In genomic region chr4:137663376-137664054, GRCh38 we compare ENCODE assay signal across 13 cellular contexts.
DNase-seq lines count a peak whose midpoint lies in the region; ATAC-seq and TF ChIP-seq lines count a peak whose summit lies in the region.
"Had no signal": no experiment of that assay in that cellular context is flagged by ENCODE, and none has a peak within 500 bp of the region (broad histone marks: within the 10 kb centered on the region; RNA-seq: fewer than 3 reads in every experiment).

No MANE protein-coding gene starts in this region.

- H3K4me3 Mint-ChIP-seq in activated CD8-positive, alpha-beta T cell treated with anti-CD3 and anti-CD28 coated beads for 36 hours, result no peak overlapping the region
- H3K4me3 Mint-ChIP-seq: activated T-helper 17 cell treated with anti-CD3 and anti-CD28 coated beads, Interleukin-2, amount 50 U/mL, for 72 hours had no signal

- H3K27ac ChIP-seq in colonic mucosa, result peak overlapping the region; percentile 34
- peak overlapping the region; percentile 83 for H3K27ac ChIP-seq in mesodermal cell (ENCODE audit: low read depth, low read length, severe bottlenecking)
- H3K27ac ChIP-seq: C4-2B had no signal

- H3K4me3 ChIP-seq in colonic mucosa, result no peak overlapping the region
- no peak overlapping the region for H3K4me3 ChIP-seq in mesodermal cell (ENCODE audit: extremely low read depth, insufficient read depth, low read length, poor library complexity, severe bottlenecking)
- H3K4me3 ChIP-seq in skeletal muscle satellite cell (ENCODE audit: low read length), result no peak overlapping the region

- H3K9ac ChIP-seq in colonic mucosa (ENCODE audit: low read depth in 2 of 2, low read length in 2 of 2) (no peak overlapping the region), skeletal muscle satellite cell (ENCODE audit: low read depth, low read length) (peak overlapping the region; percentile 54)

- no peak for ATAC-seq in activated CD8-positive, alpha-beta T cell treated with anti-CD3 and anti-CD28 coated beads for 36 hours
- ATAC-seq in HG03520 (IDR thresholded peaks at IDR 0.05; ENCODE audit: unreplicated experiment) (no peak), HG02852 (IDR thresholded peaks at IDR 0.05; ENCODE audit: unreplicated experiment) (no peak)
- ATAC-seq: activated T-helper 17 cell treated with anti-CD3 and anti-CD28 coated beads, Interleukin-2, amount 50 U/mL, for 72 hours had no signal

- no peaks in the 10 kb centered on the region for H3K4me1 Mint-ChIP-seq in activated CD8-positive, alpha-beta T cell treated with anti-CD3 and anti-CD28 coated beads for 36 hours (ENCODE audit: low read depth)
- H3K4me1 Mint-ChIP-seq: activated T-helper 17 cell treated with anti-CD3 and anti-CD28 coated beads, Interleukin-2, amount 50 U/mL, for 72 hours had no signal

- H3K9me3 ChIP-seq in colonic mucosa (no peaks in the 10 kb centered on the region), mesodermal cell (ENCODE audit: control insufficient read depth, low read length) (peaks cover 9% of the 10 kb centered on the region), skeletal muscle satellite cell (replicated peaks; ENCODE audit: low read length) (no peaks in the 10 kb centered on the region)

- intact Hi-C loops in colonic mucosa (cut with DNase I), result no loop called here
- intact Hi-C loops in activated CD8-positive, alpha-beta T cell treated with anti-CD3 and anti-CD28 coated beads for 36 hours (cut with micrococcal nuclease), result no loop called here

- POLR2A ChIA-PET in activated CD8-positive, alpha-beta T cell treated with anti-CD3 and anti-CD28 coated beads for 36 hours (lab: Charles Lee), result no interaction called here

- no peaks in the 10 kb centered on the region for H3K27me3 Mint-ChIP-seq in activated CD8-positive, alpha-beta T cell treated with anti-CD3 and anti-CD28 coated beads for 36 hours
- H3K27me3 Mint-ChIP-seq: activated T-helper 17 cell treated with anti-CD3 and anti-CD28 coated beads, Interleukin-2, amount 50 U/mL, for 72 hours had no signal

- CTCF ChIA-PET in activated CD8-positive, alpha-beta T cell treated with anti-CD3 and anti-CD28 coated beads for 36 hours (lab: Charles Lee), result interaction anchor here (1.1 kb wide), 1 partner anchor 9 kb away, joined by 3 read pairs; no protein-coding TSS in a partner anchor

- H3K36me3 Mint-ChIP-seq in activated CD8-positive, alpha-beta T cell treated with anti-CD3 and anti-CD28 coated beads for 36 hours (ENCODE audit: low read depth), result no peaks in the 10 kb centered on the region

- DNase-seq in OCI-M1 (lab: John Stamatoyannopoulos, UW) (peak; percentile 41), colonic mucosa (no peak), AG20443 (ENCODE audit: low spot score) (no peak)
- no peak for DNase-seq in activated CD8-positive, alpha-beta T cell treated with anti-CD3 and anti-CD28 coated beads for 36 hours
- DNase-seq: activated CD4-positive, alpha-beta T cell treated with anti-CD3 and anti-CD28 coated beads, Interleukin-2, amount 50 U/mL, for 1 hour; GOT3; NCI-H345 had no signal

- 80 to 100% methylated on average over 3 to 4 of the region's 5 CpGs for WGBS in mesodermal cell (ENCODE audit: insufficient coverage in 2 of 2), 2 experiments

- no peaks in the 10 kb centered on the region for H3K4me1 ChIP-seq in colonic mucosa
- H3K4me1 ChIP-seq in mesodermal cell (ENCODE audit: control insufficient read depth, insufficient read depth, low read length, poor library complexity, severe bottlenecking), result peaks cover 16% of the 10 kb centered on the region
- peaks cover 43% of the 10 kb centered on the region for H3K4me1 ChIP-seq in skeletal muscle satellite cell (ENCODE audit: control insufficient read depth, insufficient read depth, low read length)

- H3K36me3 ChIP-seq in colonic mucosa (no peaks in the 10 kb centered on the region), mesodermal cell (ENCODE audit: control insufficient read depth, insufficient read depth, low read length) (no peaks in the 10 kb centered on the region), skeletal muscle satellite cell (ENCODE audit: insufficient read depth, low read length) (no peaks in the 10 kb centered on the region)

- H3K4me2 ChIP-seq in skeletal muscle satellite cell (ENCODE audit: low read length), result peak overlapping the region; percentile 64

- H3K9me3 Mint-ChIP-seq in activated CD8-positive, alpha-beta T cell treated with anti-CD3 and anti-CD28 coated beads for 36 hours, result no peaks in the 10 kb centered on the region

- H3K27me3 ChIP-seq in colonic mucosa, result no peaks in the 10 kb centered on the region
- H3K27me3 ChIP-seq in skeletal muscle satellite cell (ENCODE audit: control insufficient read depth, insufficient read depth, low read length), result no peaks in the 10 kb centered on the region

- no peak for TF ChIP-seq CTCF in colonic mucosa (IDR thresholded peaks at IDR 0.05)
- no peak for TF ChIP-seq CTCF in activated CD8-positive, alpha-beta T cell treated with anti-CD3 and anti-CD28 coated beads for 36 hours (IDR thresholded peaks at IDR 0.05)

- H3K27ac Mint-ChIP-seq in activated CD8-positive, alpha-beta T cell treated with anti-CD3 and anti-CD28 coated beads for 36 hours, result no peak overlapping the region
- H3K27ac Mint-ChIP-seq: activated T-helper 17 cell treated with anti-CD3 and anti-CD28 coated beads, Interleukin-2, amount 50 U/mL, for 72 hours had no signal
